8 cellular contexts compared by ENCODE assay signal in the genomic region with DNA sequence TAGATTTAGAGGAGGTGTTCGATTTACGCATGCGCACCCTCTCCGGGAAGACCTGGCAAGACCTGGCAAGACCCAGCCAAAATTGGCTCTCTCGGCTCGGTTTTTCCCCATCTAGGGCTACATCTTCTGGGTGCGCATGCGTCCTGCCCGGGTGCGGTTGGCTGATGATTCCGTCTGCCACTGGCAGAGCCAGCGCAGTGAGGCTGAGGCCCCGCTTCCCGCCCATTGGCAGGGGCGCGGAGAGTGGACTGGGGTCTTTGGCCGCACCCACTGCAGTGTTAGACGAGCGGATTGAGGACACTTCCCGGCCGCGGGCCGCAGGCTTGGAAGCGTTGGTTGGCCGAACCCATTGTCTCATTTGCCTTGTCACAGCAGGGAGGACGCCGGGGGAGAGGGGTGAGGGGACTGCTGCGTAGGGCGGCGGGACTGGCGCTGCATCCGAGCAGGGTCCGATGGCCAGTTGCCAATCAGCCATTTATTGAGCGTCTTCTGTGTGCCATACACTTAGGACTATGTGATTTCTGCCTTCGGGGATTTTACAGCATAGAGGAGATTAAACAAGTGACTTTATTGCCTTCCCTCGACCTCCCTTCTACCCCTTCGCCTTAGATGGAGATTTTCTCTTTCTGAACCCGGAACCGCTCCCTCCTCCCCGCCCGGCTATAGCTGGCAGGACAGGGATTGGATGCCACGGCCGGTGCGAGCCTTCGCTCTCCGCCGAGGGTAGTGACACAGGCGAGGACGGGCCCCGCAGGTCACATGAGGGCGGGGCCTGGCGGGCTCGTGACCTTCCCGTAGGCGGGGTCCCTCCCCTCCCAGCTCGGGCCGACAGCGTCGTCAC. TPM values are rescaled to one million over a fixed set of nuclear protein-coding genes. Genes with fewer than 3 reads are reported as not detected.
A peak's percentile ranks its signal among the peaks of the same experiment; 100 is the strongest.
DNase-seq lines count a peak whose midpoint lies in the region; ATAC-seq and TF ChIP-seq lines count a peak whose summit lies in the region.

No MANE protein-coding gene starts in this region.

- H3K79me2 ChIP-seq in Loucy (ENCODE audit: insufficient read depth, low read length): no peaks in the 10 kb centered on the region

- no peak for TF ChIP-seq CTCF in Loucy (conservative IDR thresholded peaks at IDR 0.05; ENCODE audit: low read length)
- peak; percentile 59 for TF ChIP-seq CTCF in RWPE2 (IDR thresholded peaks at IDR 0.05; ENCODE audit: poor library complexity, severe bottlenecking)
- no peak for TF ChIP-seq CTCF in fibroblast of pulmonary artery (IDR thresholded peaks at IDR 0.05; ENCODE audit: low read length, missing control alignments)
- TF ChIP-seq CTCF in natural killer cell (IDR thresholded peaks at IDR 0.05): no peak

- H3K4me1 Mint-ChIP-seq in natural killer cell: peaks cover 11 to 20% of the 10 kb centered on the region in 2 donors

- H3F3A ChIP-seq in Loucy (ENCODE audit: low read depth): no peaks in the 10 kb centered on the region

- H3K27me3 ChIP-seq in H7 (ENCODE audit: control insufficient read depth, insufficient read depth, low read length): no peaks in the 10 kb centered on the region
- H3K27me3 ChIP-seq in Loucy (ENCODE audit: insufficient read depth, low read length, poor library complexity, severe bottlenecking): no peaks in the 10 kb centered on the region
- no peaks in the 10 kb centered on the region for H3K27me3 ChIP-seq in RWPE2 (ENCODE audit: insufficient read depth, poor library complexity, severe bottlenecking)

- peak overlapping the region; percentile 89 for H2AFZ ChIP-seq in Loucy (ENCODE audit: low read length)

- peak overlapping the region; percentile 96 for H3K9ac ChIP-seq in Loucy (ENCODE audit: low read depth, low read length, poor library complexity, severe bottlenecking)

- no peaks in the 10 kb centered on the region for H3K9me2 ChIP-seq in Loucy (replicated peaks; ENCODE audit: low read depth, low read length)

- no peaks in the 10 kb centered on the region for H3K36me3 ChIP-seq in H7 (replicated peaks; ENCODE audit: control insufficient read depth, insufficient read depth, low read length)
- H3K36me3 ChIP-seq in Loucy (ENCODE audit: insufficient read depth, low read length): no peaks in the 10 kb centered on the region
- H3K36me3 ChIP-seq in RWPE2 (ENCODE audit: low read depth): no peaks in the 10 kb centered on the region

- ATAC-seq in RWPE2 (ENCODE audit: low read depth) (peak; percentile 80), natural killer cell (peak; percentile 86 to 97 (median 87))

- no peaks in the 10 kb centered on the region for H3K27me3 Mint-ChIP-seq in natural killer cell (ENCODE audit: low read depth in 2 of 2)

- no peaks in the 10 kb centered on the region for H3K36me3 Mint-ChIP-seq in natural killer cell

- peak overlapping the region; percentile 97 to 99 for H3K27ac Mint-ChIP-seq in natural killer cell

- H3K4me2 ChIP-seq in Loucy (ENCODE audit: low read depth, low read length, poor library complexity, severe bottlenecking): peak overlapping the region; percentile 81

- H4K20me1 ChIP-seq in Loucy (ENCODE audit: insufficient read depth, low read length, poor library complexity, severe bottlenecking): no peaks in the 10 kb centered on the region

- H3K4me3 ChIP-seq in H7 (ENCODE audit: insufficient read depth, low read depth, low read length): peak overlapping the region; percentile 76
- peak overlapping the region; percentile 81 for H3K4me3 ChIP-seq in Loucy (ENCODE audit: low read length, poor library complexity, severe bottlenecking)
- H3K4me3 ChIP-seq in RWPE2 (ENCODE audit: severe bottlenecking): peak overlapping the region; percentile 34
- peak overlapping the region; percentile 62 for H3K4me3 ChIP-seq in fibroblast of pulmonary artery (replicated peaks; ENCODE audit: low read depth, low read length)

- DNase-seq in ELR (ENCODE audit: low read depth): peak; percentile 99
- peak; percentile 98 for DNase-seq in H7
- DNase-seq in RWPE2 (ENCODE audit: low spot score): peak; percentile 99
- DNase-seq in activated effector memory CD4-positive, alpha-beta T cell treated with Interleukin-2 at 50 U/mL for 16 hours: peak; percentile 92
- DNase-seq in fibroblast of pulmonary artery (ENCODE audit: low read depth): peak; percentile 99
- DNase-seq in natural killer cell: peak; percentile 93
- peak; percentile 89 to 99 (median 96) for DNase-seq in stimulated activated naive CD4-positive, alpha-beta T cell (lab: John Stamatoyannopoulos, UW)

- peak overlapping the region; percentile 74 for H3K27ac ChIP-seq in RWPE2 (ENCODE audit: poor library complexity, severe bottlenecking)

- intact Hi-C loops in natural killer cell (cut with micrococcal nuclease): loop anchor here (1.0 to 2.0 kb wide), 4 partner anchors 44 to 151 kb away; a partner anchor contains a TSS

- H3K9me3 Mint-ChIP-seq in natural killer cell: no peaks in the 10 kb centered on the region

- no peaks in the 10 kb centered on the region for H3K9me3 ChIP-seq in Loucy (ENCODE audit: insufficient read depth, low read depth, low read length)
- no peaks in the 10 kb centered on the region for H3K9me3 ChIP-seq in RWPE2 (ENCODE audit: severe bottlenecking)

- peak overlapping the region; percentile 95 for H3K4me3 Mint-ChIP-seq in natural killer cell

- H3K4me1 ChIP-seq in Loucy (ENCODE audit: insufficient read depth, low read length, poor library complexity, severe bottlenecking) (peaks cover 9% of the 10 kb centered on the region), RWPE2 (ENCODE audit: insufficient read depth, poor library complexity, severe bottlenecking) (peaks cover under 1% of the 10 kb centered on the region)

RNA-seq across cellular contexts. Expression of a gene that starts 43.7 kb away (rescaled TPM):
- 14.2 TPM in 2 replicates for total RNA-seq in H7 (2014; rRNA removed; shearing (Covaris generic))
- total RNA-seq in natural killer cell: 100 to 1,000 TPM; 232 to 298 (median 284) TPM

Comparison
In these comparisons a context has a peak if more than half of its experiments do, and no peak if none do; other contexts are left out.
1. Peak in every context shown above with its lines: DNase-seq, ATAC-seq, H3K4me3 ChIP-seq and H3K27ac ChIP-seq.
2. RNA of a gene that starts 43.7 kb away (total RNA-seq): 232 to 298 TPM in natural killer cell; 14.2 TPM in H7; every median in the first group is over 10 times any median in the second.